Comparison of ENCODE assay signal across 9 cellular contexts in genomic region chr7:39952791-39953190, GRCh38. TPM values are rescaled to one million over a fixed set of nuclear protein-coding genes. Genes with fewer than 3 reads are reported as not detected.
DNase-seq lines count a peak whose midpoint lies in the region; ATAC-seq and TF ChIP-seq lines count a peak whose summit lies in the region.
"Had no signal": no experiment of that assay in that cellular context is flagged by ENCODE, and none has a peak within 500 bp of the region (broad histone marks: within the 10 kb centered on the region; RNA-seq: fewer than 3 reads in every experiment).

No MANE protein-coding gene starts in this region.

- H3F3A ChIP-seq in smooth muscle cell (ENCODE audit: low read depth), result peaks cover 8% of the 10 kb centered on the region

- no peak overlapping the region for H4K91ac ChIP-seq in neuronal stem cell (ENCODE audit: low read depth, low read length, poor library complexity)

- no peak for TF ChIP-seq POLR2A in HCT116 (IDR thresholded peaks at IDR 0.05; ENCODE audit: borderline replicate concordance, extremely low read depth, insufficient read depth, insufficient read length)
- no peak for TF ChIP-seq POLR2A in gastroesophageal sphincter (IDR thresholded peaks at IDR 0.05)

- H2BK120ac ChIP-seq in neuronal stem cell (ENCODE audit: low read depth, low read length), result no peak overlapping the region

- H3K9me2 ChIP-seq in HCT116 (ENCODE audit: insufficient read depth), result no peaks in the 10 kb centered on the region

- H3K27me3 ChIP-seq in HCT116 (ENCODE audit: insufficient read depth, low read length) (no peaks in the 10 kb centered on the region), gastroesophageal sphincter (no peaks in the 10 kb centered on the region), smooth muscle cell (ENCODE audit: low read depth) (no peaks in the 10 kb centered on the region), neuronal stem cell (ENCODE audit: control insufficient read depth in 3 of 3, insufficient read depth in 3 of 3, low read depth in 1 of 3, low read length in 3 of 3) (no peaks in the 10 kb centered on the region)

- no peak for DNase-seq in HCT116 (ENCODE audit: low read depth, low spot score)
- DNase-seq in smooth muscle cell (lab: John Stamatoyannopoulos, UW; ENCODE audit: unreplicated experiment), result no peak
- no peak for DNase-seq in neuronal stem cell (ENCODE audit: low spot score)
- no peak for DNase-seq in NCI-H1417 treated with DMSO at 0.1 percent for 48 hours (lab: John Stamatoyannopoulos, UW)
- DNase-seq in HCEC 1CT, result no peak

- H3K4me2 ChIP-seq in HCT116 (ENCODE audit: low read length), result peak overlapping the region; percentile 86
- H3K4me2 ChIP-seq in smooth muscle cell, result peak overlapping the region; percentile 97
- H3K4me2 ChIP-seq in neuronal stem cell (ENCODE audit: insufficient read depth, low read length, poor library complexity, severe bottlenecking), result no peak overlapping the region

- H2AFZ ChIP-seq in HCT116 (ENCODE audit: low read depth, low read length, poor library complexity, severe bottlenecking), result no peak overlapping the region
- H2AFZ ChIP-seq in smooth muscle cell (ENCODE audit: low read depth), result no peak overlapping the region
- no peak overlapping the region for H2AFZ ChIP-seq in neuronal stem cell (ENCODE audit: low read length)

- H3K14ac ChIP-seq in neuronal stem cell (ENCODE audit: low read length), result no peak overlapping the region

- intact Hi-C loops in HCT116 (cut with micrococcal nuclease), result no loop called here

- no peak overlapping the region for H3K4ac ChIP-seq in neuronal stem cell (ENCODE audit: low read length)

- no peak overlapping the region for H2AK5ac ChIP-seq in neuronal stem cell (ENCODE audit: low read depth, low read length)

- H2BK15ac ChIP-seq in neuronal stem cell (ENCODE audit: low read length), result no peak overlapping the region

- H3K4me3 ChIP-seq in HCT116 (replicated peaks in 1 of 2; ENCODE audit: low read depth in 1 of 2, low read length in 2 of 2) (peak overlapping the region; percentile 90 to 93; a peak in 3 of 4 replicates), gastroesophageal sphincter (peak overlapping the region; percentile 76 to 92), smooth muscle cell (peak overlapping the region; percentile 97), neuronal stem cell (ENCODE audit: low read length in 2 of 2) (peak overlapping the region in 1 of 2 donors; percentile 80)

- H3K9ac ChIP-seq in HCT116 (ENCODE audit: low read length) (peak overlapping the region; percentile 91), smooth muscle cell (ENCODE audit: low read depth) (peak overlapping the region; percentile 97), neuronal stem cell (ENCODE audit: low read depth, low read length, poor library complexity) (no peak overlapping the region)

- H3K79me2 ChIP-seq in HCT116 (ENCODE audit: insufficient read depth, low read length) (peaks cover 77% of the 10 kb centered on the region), smooth muscle cell (ENCODE audit: low read depth) (peaks cover 67% of the 10 kb centered on the region)

- no TSS peak for BruUV-seq in HCT116 (replicated peaks; lab: Mats Ljungman, UMichigan)

- no peak overlapping the region for H3K23ac ChIP-seq in neuronal stem cell (ENCODE audit: low read depth, low read length, poor library complexity)

- no peak for TF ChIP-seq RAD21 in HCT116 (IDR thresholded peaks at IDR 0.05; ENCODE audit: low read depth)

- POLR2A ChIA-PET in HCT116 (lab: Charles Lee), result no interaction called here

- H3K36me3 ChIP-seq in HCT116 (ENCODE audit: control insufficient read depth in 1 of 2, insufficient read depth in 2 of 2, low read length in 2 of 2), result no peaks in the 10 kb centered on the region
- no peaks in the 10 kb centered on the region for H3K36me3 ChIP-seq in gastroesophageal sphincter
- peaks cover 4% of the 10 kb centered on the region for H3K36me3 ChIP-seq in smooth muscle cell (ENCODE audit: low read depth)
- H3K36me3 ChIP-seq in neuronal stem cell (replicated peaks in 1 of 2; ENCODE audit: control insufficient read depth in 2 of 2, insufficient read depth in 2 of 2, low read length in 2 of 2), result peaks cover 0 to 38% of the 10 kb centered on the region in 2 donors

- H4K20me1 ChIP-seq in HCT116 (ENCODE audit: insufficient read depth), result 0 out of 2 replicates have a peak, but pooled peaks cover 18% of the 10 kb centered on the region
- peaks cover 73% of the 10 kb centered on the region for H4K20me1 ChIP-seq in smooth muscle cell (ENCODE audit: low read depth)

- CTCF ChIA-PET in HCT116 (lab: Charles Lee), result no interaction called here

- TF ChIP-seq CTCF in HCT116 (IDR thresholded peaks at IDR 0.05 in 2 of 3, conservative IDR thresholded peaks at IDR 0.05 in 1 of 3; ENCODE audit: borderline replicate concordance in 1 of 3, insufficient read depth in 1 of 3, low read depth in 2 of 3, low read length in 2 of 3) (no peak), VCaP (conservative IDR thresholded peaks at IDR 0.05) (no peak), gastroesophageal sphincter (IDR thresholded peaks at IDR 0.05) (no peak), smooth muscle cell (IDR thresholded peaks at IDR 0.05; ENCODE audit: borderline replicate concordance, insufficient read depth, poor library complexity, severe bottlenecking) (no peak)

- RAD21 ChIA-PET in HCT116 (lab: Charles Lee; ENCODE audit: low non-redundant PET in 1 of 2, low total read pairs in 2 of 2, uncharacterized antibody in 2 of 2, unreplicated experiment in 2 of 2), result no interaction called here

- H2BK5ac ChIP-seq in neuronal stem cell (ENCODE audit: low read length), result no peak overlapping the region

- H3K27ac ChIP-seq in HCT116 (ENCODE audit: low read depth, low read length) (no peak overlapping the region), VCaP (peak overlapping the region; percentile 100; the same call in 1 of the 2 replicates), gastroesophageal sphincter (peak overlapping the region in 2 of 4 donors; percentile 99), smooth muscle cell (ENCODE audit: low read depth) (peak overlapping the region; percentile 96), neuronal stem cell (replicated peaks; ENCODE audit: low read length) (no peak overlapping the region)

- no peak overlapping the region for H4K8ac ChIP-seq in neuronal stem cell (ENCODE audit: low read depth, low read length)

- H3K9me3 ChIP-seq in HCT116 (ENCODE audit: control insufficient read depth in 1 of 2, insufficient read depth in 1 of 2, low read depth in 1 of 2, low read length in 2 of 2) (no peaks in the 10 kb centered on the region), gastroesophageal sphincter (no peaks in the 10 kb centered on the region), smooth muscle cell (replicated peaks; ENCODE audit: low read depth) (no peaks in the 10 kb centered on the region), neuronal stem cell (replicated peaks in 1 of 2; ENCODE audit: control insufficient read depth in 2 of 2, insufficient read depth in 1 of 2, low read depth in 1 of 2, low read length in 2 of 2) (peaks cover 0 to 37% of the 10 kb centered on the region in 2 donors)

- H3K18ac ChIP-seq in neuronal stem cell (ENCODE audit: low read length), result no peak overlapping the region

- H3K79me1 ChIP-seq in neuronal stem cell (ENCODE audit: low read depth, low read length), result peaks cover 13% of the 10 kb centered on the region

- H2BK12ac ChIP-seq in neuronal stem cell (ENCODE audit: low read length), result no peak overlapping the region

- ATAC-seq in HCT116 (no peak), gastroesophageal sphincter (no peak), GM21526 (IDR thresholded peaks at IDR 0.05; ENCODE audit: low FRiP score, unreplicated experiment) (no peak)
- ATAC-seq: sciatic nerve had no signal

- H3K4me1 ChIP-seq in HCT116 (ENCODE audit: control insufficient read depth in 1 of 2, insufficient read depth in 2 of 2, low read length in 2 of 2), result peaks cover 9 to 21% of the 10 kb centered on the region in 2 experiments; a peak in 3 of 4 replicates
- H3K4me1 ChIP-seq in gastroesophageal sphincter, result peaks cover 0 to 62% (median 17%) of the 10 kb centered on the region in 3 donors
- peaks cover 31% of the 10 kb centered on the region for H3K4me1 ChIP-seq in smooth muscle cell (ENCODE audit: low read depth)
- H3K4me1 ChIP-seq in neuronal stem cell (ENCODE audit: control insufficient read depth in 2 of 2, insufficient read depth in 1 of 2, low read depth in 1 of 2, low read length in 2 of 2), result peaks cover 2 to 6% of the 10 kb centered on the region in 2 donors

- TF ChIP-seq EP300 in gastroesophageal sphincter (IDR thresholded peaks at IDR 0.05), result no peak

- 5 to 9% methylated on average over 3 of the region's 3 CpGs for WGBS in gastroesophageal sphincter (ENCODE audit: low coverage in 1 of 2), 2 donors
- WGBS in smooth muscle cell (ENCODE audit: low lambda C conversion rate), result 35% methylated on average over 3 of the region's 3 CpGs
- no CpG with 5 or more reads among the region's 3 CpGs for WGBS in neuronal stem cell (ENCODE audit: extremely low coverage in 2 of 2, insufficient read length in 2 of 2, insufficient replicate concordance in 1 of 2), 2 donors

TF ChIP-seq in HCT116, 20 proteins besides CTCF, POLR2A, EP300 and RAD21 (continues in another document):
- no peak for TF ChIP-seq ELF1 (IDR thresholded peaks at IDR 0.05; ENCODE audit: borderline replicate concordance, low read depth)

RNA-seq across cellular contexts. Expression of gene CDK13, which starts 2.7 kb away (rescaled TPM):
- total RNA-seq in HCT116 (2021; ENCODE audit: unreplicated experiment) (28.8 TPM), gastroesophageal sphincter (10 to 100 TPM; 56.0 to 99.0 (median 72.6) TPM), smooth muscle cell (68.4 and 70.0 TPM in 2 replicates)
- 15.0 and 16.0 TPM in 2 replicates for polyA plus RNA-seq in HCT116 (2012)
- polyA plus RNA-seq in smooth muscle cell, result 15.9 and 28.1 TPM in 2 replicates
- 25.0 TPM for polyA plus RNA-seq in neuronal stem cell (2013, experiment 1 of 2)
- 23.9 TPM for polyA plus RNA-seq in neuronal stem cell (2013, experiment 2 of 2)

Comparison
In these comparisons a context has a peak if more than half of its experiments do, and no peak if none do; other contexts are left out.
1. H3K27ac ChIP-seq: peak in VCaP (single experiment) and smooth muscle cell (single experiment); none in HCT116 (single experiment) and neuronal stem cell (single experiment).